31 cellular contexts compared by ENCODE assay signal in the genomic region with DNA sequence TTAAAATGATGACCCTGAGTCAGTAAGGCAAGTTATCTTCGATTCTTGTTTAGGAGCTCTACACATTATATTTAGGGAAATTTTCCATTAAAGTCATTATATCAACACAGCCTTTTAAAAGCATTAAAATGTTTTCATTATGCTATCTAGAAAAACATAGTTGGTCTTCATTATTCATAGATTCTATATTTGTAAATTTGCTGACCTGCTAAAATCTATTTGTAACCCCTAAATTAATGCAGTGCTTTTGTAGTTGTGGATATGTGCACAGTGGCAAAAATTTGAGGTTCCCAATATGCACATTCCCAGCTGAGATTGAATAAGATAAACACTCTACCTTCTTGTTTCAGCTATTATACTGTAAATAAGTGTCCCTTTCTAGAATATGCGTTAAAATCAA.
"Had no signal": no experiment of that assay in that cellular context is flagged by ENCODE, and none has a peak within 500 bp of the region (broad histone marks: within the 10 kb centered on the region; RNA-seq: fewer than 3 reads in every experiment).

No MANE protein-coding gene starts in this region.

- H3K36me3 ChIP-seq: brain microvascular endothelial cell, breast epithelium had no signal

- H3K9me3 ChIP-seq: body of pancreas, breast epithelium had no signal

- ATAC-seq: activated CD4-positive, alpha-beta T cell treated with anti-CD3 and anti-CD28 coated beads for 36 hours; activated CD4-positive, CD25-positive, alpha-beta regulatory T cell treated with anti-CD3 and anti-CD28 coated beads, Interleukin-2, amount 50 U/mL, for 24 hours; activated CD8-positive, alpha-beta memory T cell treated with anti-CD3 and anti-CD28 coated beads, Interleukin-2, amount 10 ng/mL, durations not matched to agents 7 days and 5 days; activated CD8-positive, alpha-beta T cell treated with anti-CD3 and anti-CD28 coated beads, Interleukin-2, amount 10 ng/mL, durations not matched to agents 7 days and 5 days; activated naive CD8-positive, alpha-beta T cell treated with anti-CD3 and anti-CD28 coated beads, Interleukin-2, amount 50 U/mL, for 24 hours; body of pancreas had no signal

- H3K27ac ChIP-seq: body of pancreas, brain microvascular endothelial cell, breast epithelium, VCaP had no signal

- FAIRE-seq: astrocyte, TTC549 had no signal

- H3K4me3 ChIP-seq: body of pancreas, breast epithelium had no signal

- DNase-seq: activated CD4-positive, alpha-beta memory T cell treated with anti-CD3 and anti-CD28 coated beads, Interleukin-2, amount 10 ng/mL, durations not matched to agents 7 days and 5 days; activated CD4-positive, alpha-beta T cell treated with anti-CD3 and anti-CD28 coated beads for 1 hour; activated CD4-positive, alpha-beta T cell treated with anti-CD3 and anti-CD28 coated beads for 36 hours; activated CD4-positive, alpha-beta T cell treated with anti-CD3 and anti-CD28 coated beads for 48 hours; activated CD4-positive, alpha-beta T cell treated with anti-CD3 and anti-CD28 coated beads, Interleukin-2, amount 10 ng/mL, durations not matched to agents 7 days and 5 days; activated CD4-positive, alpha-beta T cell treated with anti-CD3 and anti-CD28 coated beads, Interleukin-2, amount 50 U/mL, for 48 hours; activated CD4-positive, CD25-positive, alpha-beta regulatory T cell; activated CD8-positive, alpha-beta memory T cell treated with anti-CD3 and anti-CD28 coated beads for 24 hours; activated CD8-positive, alpha-beta memory T cell treated with anti-CD3 and anti-CD28 coated beads, Interleukin-2, amount 10 ng/mL, durations not matched to agents 7 days and 5 days; activated CD8-positive, alpha-beta memory T cell treated with anti-CD3 and anti-CD28 coated beads, Interleukin-2, amount 50 U/mL, for 48 hours; activated CD8-positive, alpha-beta T cell treated with anti-CD3 and anti-CD28 coated beads, Interleukin-2, amount 10 ng/mL, durations not matched to agents 7 days and 5 days; activated effector memory CD4-positive, alpha-beta T cell treated with Interleukin-2 at 50 U/mL for 16 hours; activated gamma-delta T cell; activated naive CD4-positive, alpha-beta T cell treated with anti-CD3 and anti-CD28 coated beads, Interleukin-2, amount 10 ng/mL, durations not matched to agents 7 days and 5 days; activated naive CD4-positive, alpha-beta T cell treated with Interleukin-2 at 50 U/mL for 16 hours; activated naive CD8-positive, alpha-beta T cell treated with anti-CD3 and anti-CD28 coated beads, Interleukin-2, amount 10 ng/mL, durations not matched to agents 7 days and 5 days; activated naive CD8-positive, alpha-beta T cell treated with anti-CD3 and anti-CD28 coated beads, Interleukin-2, amount 50 U/mL, for 24 hours; activated T-cell treated with anti-CD3 and anti-CD28 coated beads, Interleukin-2, amount 50 U/mL, for 24 hours; activated T-cell treated with anti-CD3 and anti-CD28 coated beads, Interleukin-2, amount 50 U/mL, for 48 hours; amygdala; anterior cingulate cortex; body of pancreas; brain microvascular endothelial cell; central memory CD4-positive, alpha-beta T cell; T-helper 2 cell; T-helper 9 cell had no signal

- H3K4me1 ChIP-seq: body of pancreas, breast epithelium had no signal

- H3K27me3 ChIP-seq: body of pancreas, brain microvascular endothelial cell, breast epithelium had no signal
